9 cellular contexts compared by ENCODE assay signal in genomic region chr1:44806025-44806703, GRCh38. TPM values are rescaled to one million over a fixed set of nuclear protein-coding genes. Genes with fewer than 3 reads are reported as not detected.
DNase-seq lines count a peak whose midpoint lies in the region; ATAC-seq and TF ChIP-seq lines count a peak whose summit lies in the region.
"Had no signal": no experiment of that assay in that cellular context is flagged by ENCODE, and none has a peak within 500 bp of the region (broad histone marks: within the 10 kb centered on the region; RNA-seq: fewer than 3 reads in every experiment).

No MANE protein-coding gene starts in this region.

- H3K4me3 Mint-ChIP-seq in CD4-positive, alpha-beta T cell: peak overlapping the region; percentile 83
- H3K4me3 Mint-ChIP-seq in T-cell: peak overlapping the region in 2 of 3 donors; percentile 2 to 83
- H3K4me3 Mint-ChIP-seq in progenitor cell of endocrine pancreas (ENCODE audit: low read depth): no peak overlapping the region

- H3K4me3 ChIP-seq in esophagus squamous epithelium (peak overlapping the region in 1 of 4 donors; percentile 3), WERI-Rb-1 (ENCODE audit: low read depth, low read length) (no peak overlapping the region)

- TF ChIP-seq POLR2A in esophagus squamous epithelium (IDR thresholded peaks at IDR 0.05): no peak

- no peak for TF ChIP-seq CTCF in CD4-positive, alpha-beta T cell (IDR thresholded peaks at IDR 0.05)
- TF ChIP-seq CTCF in esophagus squamous epithelium (IDR thresholded peaks at IDR 0.05) (no peak), progenitor cell of endocrine pancreas (IDR thresholded peaks at IDR 0.05; ENCODE audit: unreplicated experiment) (no peak), WERI-Rb-1 (IDR thresholded peaks at IDR 0.05; ENCODE audit: low read depth, low read length) (no peak)

- H3K27ac ChIP-seq in CD4-positive, alpha-beta T cell (ENCODE audit: low read depth, low read length): peak overlapping the region; percentile 100
- H3K27ac ChIP-seq in esophagus squamous epithelium: peak overlapping the region; percentile 94 to 99 (median 96)
- H3K27ac ChIP-seq in WERI-Rb-1: no peak overlapping the region

- CTCF ChIA-PET in CD4-positive, alpha-beta T cell (lab: Charles Lee): interaction anchor here (0.6 to 6.5 kb wide), 2 partner anchors 14 to 183 kb away, joined by 3 to 57 read pairs; no protein-coding TSS in a partner anchor
- CTCF ChIA-PET in T-cell (lab: Charles Lee): no interaction called here

- ATAC-seq in CD4-positive, alpha-beta T cell (ENCODE audit: poor library complexity): no peak
- no peak for ATAC-seq in T-cell (replicated peaks in 1 of 4)

- DNase-seq in CD4-positive, alpha-beta T cell: peak in 3 of 10 experiments; percentile 18 to 42 (median 35)
- DNase-seq in T-cell (no peak), esophagus squamous epithelium (lab: John Stamatoyannopoulos, UW) (no peak), progenitor cell of endocrine pancreas (ENCODE audit: low spot score, unreplicated experiment) (no peak), NCI-H1048 (lab: John Stamatoyannopoulos, UW) (no peak), SHP77 treated with DMSO at 0.1 percent for 48 hours (lab: John Stamatoyannopoulos, UW) (no peak), WERI-Rb-1 (no peak)
- DNase-seq in stimulated activated CD4-positive, alpha-beta T cell treated with anti-CD3 and anti-CD28 coated beads, Interleukin-4, amount 100 ng/mL, for 1 hour: no peak
- DNase-seq: NCI-H187 had no signal

- H3K4me1 Mint-ChIP-seq in CD4-positive, alpha-beta T cell (ENCODE audit: low read depth): peaks cover 74% of the 10 kb centered on the region
- H3K4me1 Mint-ChIP-seq in T-cell (peaks cover 82 to 87% (median 84%) of the 10 kb centered on the region in 3 donors), progenitor cell of endocrine pancreas (ENCODE audit: low read depth) (peaks cover 43% of the 10 kb centered on the region)

- H3K27ac Mint-ChIP-seq in CD4-positive, alpha-beta T cell: peak overlapping the region; percentile 99
- peak overlapping the region; percentile 99 for H3K27ac Mint-ChIP-seq in T-cell
- H3K27ac Mint-ChIP-seq in progenitor cell of endocrine pancreas: peak overlapping the region; percentile 99

- no peaks in the 10 kb centered on the region for H3K27me3 ChIP-seq in CD4-positive, alpha-beta T cell (ENCODE audit: control insufficient read depth, insufficient read depth, low read length)
- H3K27me3 ChIP-seq in esophagus squamous epithelium: no peaks in the 10 kb centered on the region
- H3K27me3 ChIP-seq in WERI-Rb-1 (ENCODE audit: insufficient read depth, low read depth, severe bottlenecking): no peaks in the 10 kb centered on the region

- H3K9me3 Mint-ChIP-seq in CD4-positive, alpha-beta T cell: no peaks in the 10 kb centered on the region
- H3K9me3 Mint-ChIP-seq in T-cell (no peaks in the 10 kb centered on the region), progenitor cell of endocrine pancreas (ENCODE audit: low read depth) (no peaks in the 10 kb centered on the region)

- H3K27me3 Mint-ChIP-seq in CD4-positive, alpha-beta T cell: peaks cover 4% of the 10 kb centered on the region
- H3K27me3 Mint-ChIP-seq in T-cell (no peaks in the 10 kb centered on the region), progenitor cell of endocrine pancreas (peaks cover 5% of the 10 kb centered on the region)

- WGBS in esophagus squamous epithelium, 2 donors: 85 to 94% methylated on average over 4 to 22 of the region's 70 CpGs

- peaks cover 17 to 53% (median 17%) of the 10 kb centered on the region in 3 donors for H3K36me3 ChIP-seq in esophagus squamous epithelium
- peaks cover 55% of the 10 kb centered on the region for H3K36me3 ChIP-seq in WERI-Rb-1

- no peaks in the 10 kb centered on the region for H3K9me3 ChIP-seq in CD4-positive, alpha-beta T cell (ENCODE audit: control insufficient read depth, low read length)
- H3K9me3 ChIP-seq in esophagus squamous epithelium (no peaks in the 10 kb centered on the region), WERI-Rb-1 (ENCODE audit: severe bottlenecking) (no peaks in the 10 kb centered on the region)

- peaks cover 72% of the 10 kb centered on the region for H3K36me3 Mint-ChIP-seq in CD4-positive, alpha-beta T cell (ENCODE audit: low read depth)
- H3K36me3 Mint-ChIP-seq in T-cell: peaks cover 39% of the 10 kb centered on the region
- H3K36me3 Mint-ChIP-seq in progenitor cell of endocrine pancreas (ENCODE audit: insufficient read depth): peaks cover 7% of the 10 kb centered on the region

- H3K4me1 ChIP-seq in esophagus squamous epithelium: peaks cover 66 to 96% (median 74%) of the 10 kb centered on the region in 3 donors

- intact Hi-C loops in CD4-positive, alpha-beta T cell (cut with DNase I, micrococcal nuclease): loop anchor here (10.0 kb wide), 3 partner anchors 179 to 779 kb away; partner anchors contain the start of genes NASP (in 2 of the 2), EIF2B3 (in 1 of the 2), HECTD3 (in 1 of the 2) and UROD (in 1 of the 2)
- intact Hi-C loops in esophagus squamous epithelium (cut with DNase I): no loop called here

- POLR2A ChIA-PET in CD4-positive, alpha-beta T cell (lab: Charles Lee): interaction anchor here (0.6 to 16.3 kb wide), 8 partner anchors 6 to 498 kb away, joined by 3 to 599 read pairs (median 20); partner anchors contain the start of genes BTBD19, HECTD3, RNU5D-1 and UROD
- POLR2A ChIA-PET in T-cell (lab: Charles Lee): interaction anchor here (0.5 to 3.9 kb wide), 4 partner anchors 12 to 168 kb away, joined by 3 to 35 read pairs (median 5); no protein-coding TSS in a partner anchor

RNA-seq across cellular contexts. Expression of gene DYNLT4, which starts 1.0 kb away (rescaled TPM):
- 1 to 10 TPM; 1.8 to 2.1 TPM for total RNA-seq in CD4-positive, alpha-beta T cell
- total RNA-seq in T-cell: 1 to 10 TPM in 2 of 5 donors, under 1 TPM in 2, not detected in 1; 0.36 to 4.3 (median 2.3) TPM
- total RNA-seq in esophagus squamous epithelium: not detected
- total RNA-seq in progenitor cell of endocrine pancreas: 0.55 and 0.79 TPM in 2 replicates

RNA-seq across cellular contexts. Expression of gene BTBD19, which starts 2.2 kb away (rescaled TPM):
- total RNA-seq in CD4-positive, alpha-beta T cell: 10 to 100 TPM; 35.9 to 36.5 TPM
- total RNA-seq in T-cell (10 to 100 TPM; 10.1 to 56.7 (median 11.5) TPM), esophagus squamous epithelium (1 to 10 TPM in 3 of 4 donors, under 1 TPM in 1; 0.68 to 5.3 (median 4.1) TPM), progenitor cell of endocrine pancreas (26.7 and 27.5 TPM in 2 replicates)

RNA-seq across cellular contexts. Expression of gene PLK3, which starts 6.0 kb away (rescaled TPM):
- 100 to 1,000 TPM; 794 TPM for total RNA-seq in CD4-positive, alpha-beta T cell
- 100 to 1,000 TPM; 124 to 453 (median 136) TPM for total RNA-seq in T-cell
- total RNA-seq in esophagus squamous epithelium: 10 to 100 TPM; 10.3 to 36.2 (median 30.7) TPM
- total RNA-seq in progenitor cell of endocrine pancreas: 11.8 and 13.3 TPM in 2 replicates

RNA-seq across cellular contexts. Expression of gene BEST4, which starts 18.2 kb away (rescaled TPM):
- total RNA-seq in CD4-positive, alpha-beta T cell: 1 to 10 TPM; 1.0 TPM
- 1 to 10 TPM in 4 of 5 donors, under 1 TPM in 1; 0.75 to 2.4 (median 1.6) TPM for total RNA-seq in T-cell
- total RNA-seq in esophagus squamous epithelium: under 1 TPM in 1 of 4 donors, not detected in 3; 0.26 TPM
- 2.1 and 2.4 TPM in 2 replicates for total RNA-seq in progenitor cell of endocrine pancreas

RNA-seq across cellular contexts. Expression of gene RPS8, which starts 30.8 kb away (rescaled TPM):
- total RNA-seq in CD4-positive, alpha-beta T cell: 1,000 to 10,000 TPM; 3,394 to 3,436 TPM
- 1,000 to 10,000 TPM; 2,713 to 2,895 (median 2,873) TPM for total RNA-seq in T-cell
- total RNA-seq in esophagus squamous epithelium: 1,000 to 10,000 TPM; 1,915 to 3,855 (median 2,689) TPM
- total RNA-seq in progenitor cell of endocrine pancreas: 1,808 and 1,842 TPM in 2 replicates
